2 cellular contexts compared by ENCODE assay signal in the genomic region with DNA sequence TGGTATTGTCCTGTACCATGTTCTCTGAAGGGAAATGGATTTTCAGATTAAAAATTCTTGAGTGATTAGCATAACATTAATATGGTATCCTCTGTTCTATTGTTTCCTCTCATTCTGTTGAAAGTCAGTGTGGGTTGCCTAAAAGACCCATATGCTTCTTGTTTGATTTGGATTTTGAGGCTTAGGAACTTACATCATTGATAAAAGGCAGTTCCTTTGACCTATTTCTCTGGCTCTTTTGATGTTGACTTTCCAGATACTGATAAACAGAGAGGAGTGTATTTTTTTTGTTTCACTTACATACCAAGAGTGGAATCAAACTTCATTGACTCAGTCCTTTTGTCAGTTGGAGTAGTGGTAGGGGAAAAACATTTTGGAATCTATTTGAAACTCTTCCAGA.
TF ChIP-seq lines count a peak whose summit lies in the region.

No MANE protein-coding gene starts in this region.

TF ChIP-seq in GM23338, 12 proteins besides CTCF, POLR2A, EP300 and RAD21 (continued from another document):
- TF ChIP-seq, protein P1, sequence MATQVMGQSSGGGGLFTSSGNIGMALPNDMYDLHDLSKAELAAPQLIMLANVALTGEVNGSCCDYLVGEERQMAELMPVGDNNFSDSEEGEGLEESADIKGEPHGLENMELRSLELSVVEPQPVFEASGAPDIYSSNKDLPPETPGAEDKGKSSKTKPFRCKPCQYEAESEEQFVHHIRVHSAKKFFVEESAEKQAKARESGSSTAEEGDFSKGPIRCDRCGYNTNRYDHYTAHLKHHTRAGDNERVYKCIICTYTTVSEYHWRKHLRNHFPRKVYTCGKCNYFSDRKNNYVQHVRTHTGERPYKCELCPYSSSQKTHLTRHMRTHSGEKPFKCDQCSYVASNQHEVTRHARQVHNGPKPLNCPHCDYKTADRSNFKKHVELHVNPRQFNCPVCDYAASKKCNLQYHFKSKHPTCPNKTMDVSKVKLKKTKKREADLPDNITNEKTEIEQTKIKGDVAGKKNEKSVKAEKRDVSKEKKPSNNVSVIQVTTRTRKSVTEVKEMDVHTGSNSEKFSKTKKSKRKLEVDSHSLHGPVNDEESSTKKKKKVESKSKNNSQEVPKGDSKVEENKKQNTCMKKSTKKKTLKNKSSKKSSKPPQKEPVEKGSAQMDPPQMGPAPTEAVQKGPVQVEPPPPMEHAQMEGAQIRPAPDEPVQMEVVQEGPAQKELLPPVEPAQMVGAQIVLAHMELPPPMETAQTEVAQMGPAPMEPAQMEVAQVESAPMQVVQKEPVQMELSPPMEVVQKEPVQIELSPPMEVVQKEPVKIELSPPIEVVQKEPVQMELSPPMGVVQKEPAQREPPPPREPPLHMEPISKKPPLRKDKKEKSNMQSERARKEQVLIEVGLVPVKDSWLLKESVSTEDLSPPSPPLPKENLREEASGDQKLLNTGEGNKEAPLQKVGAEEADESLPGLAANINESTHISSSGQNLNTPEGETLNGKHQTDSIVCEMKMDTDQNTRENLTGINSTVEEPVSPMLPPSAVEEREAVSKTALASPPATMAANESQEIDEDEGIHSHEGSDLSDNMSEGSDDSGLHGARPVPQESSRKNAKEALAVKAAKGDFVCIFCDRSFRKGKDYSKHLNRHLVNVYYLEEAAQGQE (IDR thresholded peaks at IDR 0.05; ENCODE audit: unreplicated experiment), result no peak
- no peak for TF ChIP-seq POLR2AphosphoS5 (IDR thresholded peaks at IDR 0.05; ENCODE audit: low read depth)
- TF ChIP-seq CREB1 (CRISPR knock-in tag; IDR thresholded peaks at IDR 0.05; ENCODE audit: low read depth), result no peak
- no peak for TF ChIP-seq STAT1 (IDR thresholded peaks at IDR 0.05; ENCODE audit: unreplicated experiment)
- no peak for TF ChIP-seq EZH2 (IDR thresholded peaks at IDR 0.05; ENCODE audit: low read depth, unreplicated experiment)
- no peak for TF ChIP-seq NANOG (IDR thresholded peaks at IDR 0.05; ENCODE audit: borderline replicate concordance)
- no peak for TF ChIP-seq EZH2phosphoT487 (IDR thresholded peaks at IDR 0.05; ENCODE audit: unreplicated experiment)
- TF ChIP-seq ZNF331 (CRISPR knock-in tag; IDR thresholded peaks at IDR 0.05; ENCODE audit: low read depth), result no peak
- TF ChIP-seq, protein P2, sequence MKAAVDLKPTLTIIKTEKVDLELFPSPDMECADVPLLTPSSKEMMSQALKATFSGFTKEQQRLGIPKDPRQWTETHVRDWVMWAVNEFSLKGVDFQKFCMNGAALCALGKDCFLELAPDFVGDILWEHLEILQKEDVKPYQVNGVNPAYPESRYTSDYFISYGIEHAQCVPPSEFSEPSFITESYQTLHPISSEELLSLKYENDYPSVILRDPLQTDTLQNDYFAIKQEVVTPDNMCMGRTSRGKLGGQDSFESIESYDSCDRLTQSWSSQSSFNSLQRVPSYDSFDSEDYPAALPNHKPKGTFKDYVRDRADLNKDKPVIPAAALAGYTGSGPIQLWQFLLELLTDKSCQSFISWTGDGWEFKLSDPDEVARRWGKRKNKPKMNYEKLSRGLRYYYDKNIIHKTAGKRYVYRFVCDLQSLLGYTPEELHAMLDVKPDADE (IDR thresholded peaks at IDR 0.05), result no peak
- TF ChIP-seq, protein P3, sequence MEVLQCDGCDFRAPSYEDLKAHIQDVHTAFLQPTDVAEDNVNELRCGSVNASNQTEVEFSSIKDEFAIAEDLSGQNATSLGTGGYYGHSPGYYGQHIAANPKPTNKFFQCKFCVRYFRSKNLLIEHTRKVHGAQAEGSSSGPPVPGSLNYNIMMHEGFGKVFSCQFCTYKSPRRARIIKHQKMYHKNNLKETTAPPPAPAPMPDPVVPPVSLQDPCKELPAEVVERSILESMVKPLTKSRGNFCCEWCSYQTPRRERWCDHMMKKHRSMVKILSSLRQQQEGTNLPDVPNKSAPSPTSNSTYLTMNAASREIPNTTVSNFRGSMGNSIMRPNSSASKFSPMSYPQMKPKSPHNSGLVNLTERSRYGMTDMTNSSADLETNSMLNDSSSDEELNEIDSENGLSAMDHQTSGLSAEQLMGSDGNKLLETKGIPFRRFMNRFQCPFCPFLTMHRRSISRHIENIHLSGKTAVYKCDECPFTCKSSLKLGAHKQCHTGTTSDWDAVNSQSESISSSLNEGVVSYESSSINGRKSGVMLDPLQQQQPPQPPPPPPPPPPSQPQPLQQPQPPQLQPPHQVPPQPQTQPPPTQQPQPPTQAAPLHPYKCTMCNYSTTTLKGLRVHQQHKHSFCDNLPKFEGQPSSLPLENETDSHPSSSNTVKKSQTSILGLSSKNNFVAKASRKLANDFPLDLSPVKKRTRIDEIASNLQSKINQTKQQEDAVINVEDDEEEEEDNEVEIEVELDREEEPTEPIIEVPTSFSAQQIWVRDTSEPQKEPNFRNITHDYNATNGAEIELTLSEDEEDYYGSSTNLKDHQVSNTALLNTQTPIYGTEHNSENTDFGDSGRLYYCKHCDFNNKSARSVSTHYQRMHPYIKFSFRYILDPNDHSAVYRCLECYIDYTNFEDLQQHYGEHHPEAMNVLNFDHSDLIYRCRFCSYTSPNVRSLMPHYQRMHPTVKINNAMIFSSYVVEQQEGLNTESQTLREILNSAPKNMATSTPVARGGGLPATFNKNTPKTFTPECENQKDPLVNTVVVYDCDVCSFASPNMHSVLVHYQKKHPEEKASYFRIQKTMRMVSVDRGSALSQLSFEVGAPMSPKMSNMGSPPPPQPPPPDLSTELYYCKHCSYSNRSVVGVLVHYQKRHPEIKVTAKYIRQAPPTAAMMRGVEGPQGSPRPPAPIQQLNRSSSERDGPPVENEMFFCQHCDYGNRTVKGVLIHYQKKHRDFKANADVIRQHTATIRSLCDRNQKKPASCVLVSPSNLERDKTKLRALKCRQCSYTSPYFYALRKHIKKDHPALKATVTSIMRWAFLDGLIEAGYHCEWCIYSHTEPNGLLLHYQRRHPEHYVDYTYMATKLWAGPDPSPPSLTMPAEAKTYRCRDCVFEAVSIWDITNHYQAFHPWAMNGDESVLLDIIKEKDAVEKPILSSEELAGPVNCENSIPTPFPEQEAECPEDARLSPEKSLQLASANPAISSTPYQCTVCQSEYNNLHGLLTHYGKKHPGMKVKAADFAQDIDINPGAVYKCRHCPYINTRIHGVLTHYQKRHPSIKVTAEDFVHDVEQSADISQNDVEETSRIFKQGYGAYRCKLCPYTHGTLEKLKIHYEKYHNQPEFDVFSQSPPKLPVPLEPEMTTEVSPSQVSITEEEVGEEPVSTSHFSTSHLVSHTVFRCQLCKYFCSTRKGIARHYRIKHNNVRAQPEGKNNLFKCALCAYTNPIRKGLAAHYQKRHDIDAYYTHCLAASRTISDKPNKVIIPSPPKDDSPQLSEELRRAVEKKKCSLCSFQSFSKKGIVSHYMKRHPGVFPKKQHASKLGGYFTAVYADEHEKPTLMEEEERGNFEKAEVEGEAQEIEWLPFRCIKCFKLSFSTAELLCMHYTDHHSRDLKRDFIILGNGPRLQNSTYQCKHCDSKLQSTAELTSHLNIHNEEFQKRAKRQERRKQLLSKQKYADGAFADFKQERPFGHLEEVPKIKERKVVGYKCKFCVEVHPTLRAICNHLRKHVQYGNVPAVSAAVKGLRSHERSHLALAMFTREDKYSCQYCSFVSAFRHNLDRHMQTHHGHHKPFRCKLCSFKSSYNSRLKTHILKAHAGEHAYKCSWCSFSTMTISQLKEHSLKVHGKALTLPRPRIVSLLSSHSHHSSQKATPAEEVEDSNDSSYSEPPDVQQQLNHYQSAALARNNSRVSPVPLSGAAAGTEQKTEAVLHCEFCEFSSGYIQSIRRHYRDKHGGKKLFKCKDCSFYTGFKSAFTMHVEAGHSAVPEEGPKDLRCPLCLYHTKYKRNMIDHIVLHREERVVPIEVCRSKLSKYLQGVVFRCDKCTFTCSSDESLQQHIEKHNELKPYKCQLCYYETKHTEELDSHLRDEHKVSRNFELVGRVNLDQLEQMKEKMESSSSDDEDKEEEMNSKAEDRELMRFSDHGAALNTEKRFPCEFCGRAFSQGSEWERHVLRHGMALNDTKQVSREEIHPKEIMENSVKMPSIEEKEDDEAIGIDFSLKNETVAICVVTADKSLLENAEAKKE (CRISPR knock-in tag; IDR thresholded peaks at IDR 0.05), result no peak

TF ChIP-seq in HepG2, 621 proteins besides CTCF, POLR2A, EP300 and RAD21 (continued from another document and continues in another):
- no peak for TF ChIP-seq ZNF337 (CRISPR knock-in tag; IDR thresholded peaks at IDR 0.05; ENCODE audit: borderline replicate concordance, low read depth)
- TF ChIP-seq SOX6 (IDR thresholded peaks at IDR 0.05), result no peak
- peak; percentile 43; the same call in 1 of the 2 replicates for TF ChIP-seq SOX6 (CRISPR knock-in tag; IDR thresholded peaks at IDR 0.05)
- TF ChIP-seq, protein P4, sequence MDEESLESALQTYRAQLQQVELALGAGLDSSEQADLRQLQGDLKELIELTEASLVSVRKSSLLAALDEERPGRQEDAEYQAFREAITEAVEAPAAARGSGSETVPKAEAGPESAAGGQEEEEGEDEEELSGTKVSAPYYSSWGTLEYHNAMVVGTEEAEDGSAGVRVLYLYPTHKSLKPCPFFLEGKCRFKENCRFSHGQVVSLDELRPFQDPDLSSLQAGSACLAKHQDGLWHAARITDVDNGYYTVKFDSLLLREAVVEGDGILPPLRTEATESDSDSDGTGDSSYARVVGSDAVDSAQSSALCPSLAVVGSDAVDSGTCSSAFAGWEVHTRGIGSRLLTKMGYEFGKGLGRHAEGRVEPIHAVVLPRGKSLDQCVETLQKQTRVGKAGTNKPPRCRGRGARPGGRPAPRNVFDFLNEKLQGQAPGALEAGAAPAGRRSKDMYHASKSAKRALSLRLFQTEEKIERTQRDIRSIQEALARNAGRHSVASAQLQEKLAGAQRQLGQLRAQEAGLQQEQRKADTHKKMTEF (CRISPR knock-in tag; IDR thresholded peaks at IDR 0.05), result 0 out of 2 replicates have a peak, but pooled peaks have one; percentile 20
- TF ChIP-seq ZNF577 (CRISPR knock-in tag; IDR thresholded peaks at IDR 0.05; ENCODE audit: borderline replicate concordance, low read depth), result no peak
- peak; percentile 52; the same call in 1 of the 2 replicates for TF ChIP-seq NCOA2 (CRISPR knock-in tag; IDR thresholded peaks at IDR 0.05)
- TF ChIP-seq, protein P5, sequence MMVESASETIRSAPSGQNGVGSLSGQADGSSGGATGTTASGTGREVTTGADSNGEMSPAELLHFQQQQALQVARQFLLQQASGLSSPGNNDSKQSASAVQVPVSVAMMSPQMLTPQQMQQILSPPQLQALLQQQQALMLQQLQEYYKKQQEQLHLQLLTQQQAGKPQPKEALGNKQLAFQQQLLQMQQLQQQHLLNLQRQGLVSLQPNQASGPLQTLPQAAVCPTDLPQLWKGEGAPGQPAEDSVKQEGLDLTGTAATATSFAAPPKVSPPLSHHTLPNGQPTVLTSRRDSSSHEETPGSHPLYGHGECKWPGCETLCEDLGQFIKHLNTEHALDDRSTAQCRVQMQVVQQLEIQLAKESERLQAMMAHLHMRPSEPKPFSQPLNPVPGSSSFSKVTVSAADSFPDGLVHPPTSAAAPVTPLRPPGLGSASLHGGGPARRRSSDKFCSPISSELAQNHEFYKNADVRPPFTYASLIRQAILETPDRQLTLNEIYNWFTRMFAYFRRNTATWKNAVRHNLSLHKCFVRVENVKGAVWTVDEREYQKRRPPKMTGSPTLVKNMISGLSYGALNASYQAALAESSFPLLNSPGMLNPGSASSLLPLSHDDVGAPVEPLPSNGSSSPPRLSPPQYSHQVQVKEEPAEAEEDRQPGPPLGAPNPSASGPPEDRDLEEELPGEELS (CRISPR knock-in tag; IDR thresholded peaks at IDR 0.05), result 0 out of 2 replicates have a peak, but pooled peaks have one; percentile 42
- no peak for TF ChIP-seq YEATS4 (CRISPR knock-in tag; IDR thresholded peaks at IDR 0.05; ENCODE audit: borderline replicate concordance)
- peak; percentile 42; the same call in 1 of the 2 replicates for TF ChIP-seq CREM (IDR thresholded peaks at IDR 0.05)
- TF ChIP-seq CREM (CRISPR knock-in tag; IDR thresholded peaks at IDR 0.05), result no peak
- TF ChIP-seq ZNF883 (CRISPR knock-in tag; IDR thresholded peaks at IDR 0.05; ENCODE audit: not compliant biosample characterization), result no peak
- TF ChIP-seq, protein P6, sequence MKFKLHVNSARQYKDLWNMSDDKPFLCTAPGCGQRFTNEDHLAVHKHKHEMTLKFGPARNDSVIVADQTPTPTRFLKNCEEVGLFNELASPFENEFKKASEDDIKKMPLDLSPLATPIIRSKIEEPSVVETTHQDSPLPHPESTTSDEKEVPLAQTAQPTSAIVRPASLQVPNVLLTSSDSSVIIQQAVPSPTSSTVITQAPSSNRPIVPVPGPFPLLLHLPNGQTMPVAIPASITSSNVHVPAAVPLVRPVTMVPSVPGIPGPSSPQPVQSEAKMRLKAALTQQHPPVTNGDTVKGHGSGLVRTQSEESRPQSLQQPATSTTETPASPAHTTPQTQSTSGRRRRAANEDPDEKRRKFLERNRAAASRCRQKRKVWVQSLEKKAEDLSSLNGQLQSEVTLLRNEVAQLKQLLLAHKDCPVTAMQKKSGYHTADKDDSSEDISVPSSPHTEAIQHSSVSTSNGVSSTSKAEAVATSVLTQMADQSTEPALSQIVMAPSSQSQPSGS (CRISPR knock-in tag; IDR thresholded peaks at IDR 0.05), result no peak
- no peak for TF ChIP-seq ZEB1 (IDR thresholded peaks at IDR 0.05; ENCODE audit: insufficient replicate concordance, low read depth)
- no peak for TF ChIP-seq ZNF331 (CRISPR knock-in tag; IDR thresholded peaks at IDR 0.05)
- TF ChIP-seq BCL6 (CRISPR knock-in tag; IDR thresholded peaks at IDR 0.05), result peak; percentile 39; the same call in 1 of the 2 replicates
- TF ChIP-seq, protein P7, sequence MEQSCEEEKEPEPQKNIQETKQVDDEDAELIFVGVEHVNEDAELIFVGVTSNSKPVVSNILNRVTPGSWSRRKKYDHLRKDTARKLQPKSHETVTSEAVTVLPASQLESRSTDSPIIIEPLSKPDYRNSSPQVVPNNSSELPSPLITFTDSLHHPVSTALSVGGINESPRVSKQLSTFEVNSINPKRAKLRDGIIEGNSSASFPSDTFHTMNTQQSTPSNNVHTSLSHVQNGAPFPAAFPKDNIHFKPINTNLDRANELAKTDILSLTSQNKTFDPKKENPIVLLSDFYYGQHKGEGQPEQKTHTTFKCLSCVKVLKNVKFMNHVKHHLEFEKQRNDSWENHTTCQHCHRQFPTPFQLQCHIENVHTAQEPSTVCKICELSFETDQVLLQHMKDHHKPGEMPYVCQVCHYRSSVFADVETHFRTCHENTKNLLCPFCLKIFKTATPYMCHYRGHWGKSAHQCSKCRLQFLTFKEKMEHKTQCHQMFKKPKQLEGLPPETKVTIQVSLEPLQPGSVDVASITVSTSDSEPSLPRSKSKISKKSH (CRISPR knock-in tag; IDR thresholded peaks at IDR 0.05; ENCODE audit: borderline replicate concordance), result no peak
- no peak for TF ChIP-seq ZNF350 (CRISPR knock-in tag; IDR thresholded peaks at IDR 0.05; ENCODE audit: borderline replicate concordance, low read depth)
- TF ChIP-seq PITX1 (CRISPR knock-in tag; IDR thresholded peaks at IDR 0.05), result 0 out of 2 replicates have a peak, but pooled peaks have one; percentile 23
- TF ChIP-seq FOXA1 (IDR thresholded peaks at IDR 0.05), result no peak
- peak; percentile 31; the same call in 1 of the 2 replicates for TF ChIP-seq FOXA1 (CRISPR knock-in tag; IDR thresholded peaks at IDR 0.05)
